ENCODE assay signal across 7 cellular contexts in genomic region chr1:150580966-150581365, GRCh38. TPM values are rescaled to one million over a fixed set of nuclear protein-coding genes. Genes with fewer than 3 reads are reported as not detected.
DNase-seq lines count a peak whose midpoint lies in the region; ATAC-seq and TF ChIP-seq lines count a peak whose summit lies in the region.
"Not testable (repeated sequence)": the region's sequence is repeated elsewhere in the genome, so short reads cannot be mapped to it uniquely, and the experiment has no call there.

No MANE protein-coding gene starts in this region.

- not testable (repeated sequence) for H3K27me3 Mint-ChIP-seq in Calu3 (ENCODE audit: unreplicated experiment); activated CD4-positive, alpha-beta T cell treated with anti-CD3 and anti-CD28 coated beads, Interleukin-2, amount 10 ng/mL, durations not matched to agents 24 days and 14 days; activated T-helper 2 cell treated with anti-CD3 and anti-CD28 coated beads, Interferon-gamma antibody, Interleukin-2, Interleukin-4, amounts not matched to agents 10 μg/mL and 5 μg/mL and 100 μg/mL, durations not matched to agents 14 hours and 24 hours and 36 hours (ENCODE audit: low read depth); central memory CD8-positive, alpha-beta T cell; naive B cell

- intact Hi-C loops in Calu3 (cut with micrococcal nuclease; ENCODE audit: unreplicated experiment); activated CD4-positive, alpha-beta T cell treated with anti-CD3 and anti-CD28 coated beads, Interleukin-2, amount 10 ng/mL, durations not matched to agents 24 days and 14 days (cut with micrococcal nuclease); activated T-helper 2 cell treated with anti-CD3 and anti-CD28 coated beads, Interferon-gamma antibody, Interleukin-2, Interleukin-4, amounts not matched to agents 10 μg/mL and 5 μg/mL and 100 μg/mL, durations not matched to agents 14 hours and 24 hours and 36 hours (cut with micrococcal nuclease); psoas muscle (cut with DNase I): not testable (repeated sequence)

- H3K27ac ChIP-seq in Peyer's patch: peak overlapping the region in 1 of 4 donors; percentile 99
- H3K27ac ChIP-seq in psoas muscle: peak overlapping the region; percentile 34

- not testable (repeated sequence) for ATAC-seq in central memory CD8-positive, alpha-beta T cell (replicated peaks; ENCODE audit: extremely low read depth, poor library complexity, severe bottlenecking); naive B cell (ENCODE audit: low read depth in 2 of 2); psoas muscle

- not testable (repeated sequence) for TF ChIP-seq POLR2A in Peyer's patch (IDR thresholded peaks at IDR 0.05)

- H3K4me3 Mint-ChIP-seq in Calu3 (ENCODE audit: low read depth, unreplicated experiment) (peak overlapping the region; percentile 99), naive B cell (peak overlapping the region in 6 of 8 donors; percentile 21 to 99 (median 92))
- peak overlapping the region; percentile 88 for H3K4me3 Mint-ChIP-seq in activated CD4-positive, alpha-beta T cell treated with anti-CD3 and anti-CD28 coated beads, Interleukin-2, amount 10 ng/mL, durations not matched to agents 24 days and 14 days
- H3K4me3 Mint-ChIP-seq in activated T-helper 2 cell treated with anti-CD3 and anti-CD28 coated beads, Interferon-gamma antibody, Interleukin-2, Interleukin-4, amounts not matched to agents 10 μg/mL and 5 μg/mL and 100 μg/mL, durations not matched to agents 14 hours and 24 hours and 36 hours (ENCODE audit: low read depth): peak overlapping the region; percentile 56
- peak overlapping the region; percentile 99 for H3K4me3 Mint-ChIP-seq in central memory CD8-positive, alpha-beta T cell

- WGBS in psoas muscle, 3 donors: 80 to 92% (median 90%) methylated on average over 3 of the region's 3 CpGs

- not testable (repeated sequence) for H3K27me3 ChIP-seq in Peyer's patch; psoas muscle (ENCODE audit: insufficient read depth in 3 of 3, low read length in 2 of 3)

- not testable (repeated sequence) for TF ChIP-seq CTCF in Calu3 (IDR thresholded peaks at IDR 0.05; ENCODE audit: unreplicated experiment); Peyer's patch (IDR thresholded peaks at IDR 0.05); psoas muscle (IDR thresholded peaks at IDR 0.05)

- not testable (repeated sequence) for H3K4me3 ChIP-seq in Peyer's patch, psoas muscle

- H3K36me3 Mint-ChIP-seq in Calu3 (ENCODE audit: insufficient read depth, unreplicated experiment) (peaks cover 48% of the 10 kb centered on the region), naive B cell (peaks cover 21 to 27% of the 10 kb centered on the region in 2 donors)
- H3K36me3 Mint-ChIP-seq in activated CD4-positive, alpha-beta T cell treated with anti-CD3 and anti-CD28 coated beads, Interleukin-2, amount 10 ng/mL, durations not matched to agents 24 days and 14 days (ENCODE audit: low read depth): peaks cover 43% of the 10 kb centered on the region
- peaks cover 47% of the 10 kb centered on the region for H3K36me3 Mint-ChIP-seq in activated T-helper 2 cell treated with anti-CD3 and anti-CD28 coated beads, Interferon-gamma antibody, Interleukin-2, Interleukin-4, amounts not matched to agents 10 μg/mL and 5 μg/mL and 100 μg/mL, durations not matched to agents 14 hours and 24 hours and 36 hours (ENCODE audit: low read depth)
- H3K36me3 Mint-ChIP-seq in central memory CD8-positive, alpha-beta T cell (ENCODE audit: insufficient read depth): peaks cover 40% of the 10 kb centered on the region

- CTCF ChIA-PET in Calu3 (lab: Charles Lee): interaction anchor here (0.6 to 2.1 kb wide), 3 partner anchors 8 to 24 kb away, joined by 3 to 6 read pairs (median 5); no protein-coding TSS in a partner anchor

- H3K4me1 Mint-ChIP-seq in Calu3 (ENCODE audit: low read depth, unreplicated experiment): peaks cover 14% of the 10 kb centered on the region
- peaks cover 22% of the 10 kb centered on the region for H3K4me1 Mint-ChIP-seq in activated CD4-positive, alpha-beta T cell treated with anti-CD3 and anti-CD28 coated beads, Interleukin-2, amount 10 ng/mL, durations not matched to agents 24 days and 14 days
- H3K4me1 Mint-ChIP-seq in activated T-helper 2 cell treated with anti-CD3 and anti-CD28 coated beads, Interferon-gamma antibody, Interleukin-2, Interleukin-4, amounts not matched to agents 10 μg/mL and 5 μg/mL and 100 μg/mL, durations not matched to agents 14 hours and 24 hours and 36 hours (ENCODE audit: low read depth): peaks cover 14% of the 10 kb centered on the region
- H3K4me1 Mint-ChIP-seq in central memory CD8-positive, alpha-beta T cell: peaks cover 36% of the 10 kb centered on the region
- peaks cover 26 to 41% (median 32%) of the 10 kb centered on the region in 3 donors for H3K4me1 Mint-ChIP-seq in naive B cell

- H3K36me3 ChIP-seq in Peyer's patch: peaks cover 0 to 25% (median 0%) of the 10 kb centered on the region in 3 donors
- H3K36me3 ChIP-seq in psoas muscle (ENCODE audit: insufficient read depth in 1 of 2, low read depth in 1 of 2): peaks cover 4 to 24% of the 10 kb centered on the region in 2 donors

- not testable (repeated sequence) for BruUV-seq in Calu3 (replicated peaks; lab: Mats Ljungman, UMichigan)

- not testable (repeated sequence) for H3K9me3 Mint-ChIP-seq in Calu3 (ENCODE audit: low read depth, unreplicated experiment); activated CD4-positive, alpha-beta T cell treated with anti-CD3 and anti-CD28 coated beads, Interleukin-2, amount 10 ng/mL, durations not matched to agents 24 days and 14 days; activated T-helper 2 cell treated with anti-CD3 and anti-CD28 coated beads, Interferon-gamma antibody, Interleukin-2, Interleukin-4, amounts not matched to agents 10 μg/mL and 5 μg/mL and 100 μg/mL, durations not matched to agents 14 hours and 24 hours and 36 hours; central memory CD8-positive, alpha-beta T cell; naive B cell

- peak overlapping the region; percentile 99 for H3K27ac Mint-ChIP-seq in Calu3 (ENCODE audit: unreplicated experiment)
- H3K27ac Mint-ChIP-seq in activated CD4-positive, alpha-beta T cell treated with anti-CD3 and anti-CD28 coated beads, Interleukin-2, amount 10 ng/mL, durations not matched to agents 24 days and 14 days: peak overlapping the region; percentile 93
- not testable (repeated sequence) for H3K27ac Mint-ChIP-seq in activated T-helper 2 cell treated with anti-CD3 and anti-CD28 coated beads, Interferon-gamma antibody, Interleukin-2, Interleukin-4, amounts not matched to agents 10 μg/mL and 5 μg/mL and 100 μg/mL, durations not matched to agents 14 hours and 24 hours and 36 hours
- H3K27ac Mint-ChIP-seq in central memory CD8-positive, alpha-beta T cell (ENCODE audit: low read depth): peak overlapping the region; percentile 98
- H3K27ac Mint-ChIP-seq in naive B cell: peak overlapping the region in 4 of 6 donors; percentile 93 to 98 (median 94)

- not testable (repeated sequence) for H3K9me3 ChIP-seq in Peyer's patch, psoas muscle

- not testable (repeated sequence) for DNase-seq in Calu3; activated CD4-positive, alpha-beta T cell treated with anti-CD3 and anti-CD28 coated beads, Interleukin-2, amount 10 ng/mL, durations not matched to agents 24 days and 14 days; activated T-helper 2 cell treated with anti-CD3 and anti-CD28 coated beads, Interferon-gamma antibody, Interleukin-2, Interleukin-4, amounts not matched to agents 10 μg/mL and 5 μg/mL and 100 μg/mL, durations not matched to agents 14 hours and 24 hours and 36 hours (ENCODE audit: low spot score); central memory CD8-positive, alpha-beta T cell (ENCODE audit: low spot score in 2 of 2); naive B cell; psoas muscle
- DNase-seq in Peyer's patch: peak in 2 of 3 donors; percentile 8 to 51

- not testable (repeated sequence) for H3K4me1 ChIP-seq in Peyer's patch, psoas muscle

RNA-seq across cellular contexts. Expression of gene MCL1, which starts 1.6 kb away (rescaled TPM):
- 261 and 262 TPM in 2 replicates for total RNA-seq in Calu3 (2022)
- total RNA-seq in Peyer's patch: 100 to 1,000 TPM; 102 to 154 (median 140) TPM
- 278 and 280 TPM in 2 replicates for total RNA-seq in activated CD4-positive, alpha-beta T cell treated with anti-CD3 and anti-CD28 coated beads, Interleukin-2, amount 10 ng/mL, durations not matched to agents 24 days and 14 days
- 217 and 221 TPM in 2 replicates for total RNA-seq in activated T-helper 2 cell treated with anti-CD3 and anti-CD28 coated beads, Interferon-gamma antibody, Interleukin-2, Interleukin-4, amounts not matched to agents 10 μg/mL and 5 μg/mL and 100 μg/mL, durations not matched to agents 14 hours and 24 hours and 36 hours
- 100 to 1,000 TPM in 2 of 6 donors, 10 to 100 TPM in 4; 44.8 to 110 (median 95.1) TPM for polyA plus RNA-seq in naive B cell (ENCODE audit: low read depth in 6 of 6)
- 100 to 1,000 TPM; 101 to 192 (median 129) TPM for total RNA-seq in psoas muscle
- 100 to 1,000 TPM in 2 of 3 donors, 10 to 100 TPM in 1; 97.2 to 179 (median 108) TPM for polyA plus RNA-seq in psoas muscle

RNA-seq across cellular contexts. Expression of gene ADAMTSL4, which starts 31.8 kb away (rescaled TPM):
- 1.9 and 2.7 TPM in 2 replicates for total RNA-seq in Calu3 (2022)
- 10 to 100 TPM in 3 of 4 donors, 1 to 10 TPM in 1; 2.3 to 28.9 (median 15.3) TPM for total RNA-seq in Peyer's patch
- total RNA-seq in activated CD4-positive, alpha-beta T cell treated with anti-CD3 and anti-CD28 coated beads, Interleukin-2, amount 10 ng/mL, durations not matched to agents 24 days and 14 days: 1.3 and 1.8 TPM in 2 replicates
- 2.7 and 2.9 TPM in 2 replicates for total RNA-seq in activated T-helper 2 cell treated with anti-CD3 and anti-CD28 coated beads, Interferon-gamma antibody, Interleukin-2, Interleukin-4, amounts not matched to agents 10 μg/mL and 5 μg/mL and 100 μg/mL, durations not matched to agents 14 hours and 24 hours and 36 hours
- not detected for polyA plus RNA-seq in naive B cell (ENCODE audit: low read depth in 6 of 6)
- total RNA-seq in psoas muscle: 100 to 1,000 TPM in 1 of 4 donors, 10 to 100 TPM in 3; 17.1 to 109 (median 31.6) TPM
- polyA plus RNA-seq in psoas muscle: 10 to 100 TPM in 2 of 3 donors, 1 to 10 TPM in 1; 7.4 to 32.6 (median 20.4) TPM

RNA-seq across cellular contexts. Expression of gene ENSA, which starts 48.4 kb away (rescaled TPM):
- total RNA-seq in Calu3 (2022) (253 and 276 TPM in 2 replicates), Peyer's patch (100 to 1,000 TPM; 173 to 231 (median 206) TPM), psoas muscle (100 to 1,000 TPM; 120 to 196 (median 162) TPM)
- 244 and 248 TPM in 2 replicates for total RNA-seq in activated CD4-positive, alpha-beta T cell treated with anti-CD3 and anti-CD28 coated beads, Interleukin-2, amount 10 ng/mL, durations not matched to agents 24 days and 14 days
- 252 and 253 TPM in 2 replicates for total RNA-seq in activated T-helper 2 cell treated with anti-CD3 and anti-CD28 coated beads, Interferon-gamma antibody, Interleukin-2, Interleukin-4, amounts not matched to agents 10 μg/mL and 5 μg/mL and 100 μg/mL, durations not matched to agents 14 hours and 24 hours and 36 hours
- polyA plus RNA-seq in naive B cell (ENCODE audit: low read depth in 6 of 6) (10 to 100 TPM; 57.1 to 85.2 (median 72.9) TPM), psoas muscle (100 to 1,000 TPM in 2 of 3 donors, 10 to 100 TPM in 1; 76.7 to 199 (median 130) TPM)
